16 cellular contexts compared by ENCODE assay signal in the genomic region with DNA sequence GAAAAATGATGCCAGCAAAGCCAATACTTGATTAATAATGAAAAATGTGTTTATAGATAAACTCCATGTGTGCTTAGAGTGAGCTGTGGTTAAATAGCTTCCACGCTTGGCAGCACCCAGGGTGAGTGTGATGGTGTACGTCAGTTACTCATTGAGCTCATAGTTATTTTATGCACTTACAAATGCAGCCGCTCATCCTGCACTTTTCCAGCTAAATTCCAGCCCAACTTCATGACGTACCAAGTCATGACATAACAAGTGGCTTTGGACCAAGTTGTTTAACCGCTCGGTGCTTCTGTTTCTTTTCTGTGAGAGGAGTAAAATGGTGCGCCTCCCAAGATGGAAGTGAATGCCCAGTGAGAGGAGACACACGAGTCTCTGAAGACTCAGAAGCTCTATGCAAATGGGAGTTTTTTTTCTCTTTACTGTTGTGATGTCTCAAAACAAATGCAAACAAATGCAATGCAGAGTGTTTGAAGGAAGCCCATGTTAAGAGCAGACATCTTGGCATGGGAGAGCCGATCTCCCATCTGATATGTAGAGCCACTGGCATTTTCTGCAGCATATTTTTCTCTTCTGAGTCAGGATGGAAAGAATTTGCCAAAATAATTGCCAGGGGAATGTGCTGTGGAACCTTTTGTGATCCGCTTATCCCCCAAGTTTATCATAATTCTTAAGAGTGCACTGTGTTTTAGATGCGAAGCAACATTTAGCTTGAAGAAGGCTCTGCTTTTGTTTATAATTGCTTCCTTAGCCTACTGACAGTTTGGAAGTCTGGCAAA.
DNase-seq lines count a peak whose midpoint lies in the region; ATAC-seq, FAIRE-seq and TF ChIP-seq lines count a peak whose summit lies in the region.
"Had no signal": no experiment of that assay in that cellular context is flagged by ENCODE, and none has a peak within 500 bp of the region (broad histone marks: within the 10 kb centered on the region; RNA-seq: fewer than 3 reads in every experiment).

No MANE protein-coding gene starts in this region.

- H3K4me3 ChIP-seq in AG10803 (ENCODE audit: low read length) = peak overlapping the region; percentile 37
- H3K4me3 ChIP-seq in fibroblast of mammary gland (ENCODE audit: control insufficient read depth, low read depth, low read length) = no peak overlapping the region
- no peak overlapping the region for H3K4me3 ChIP-seq in rectal smooth muscle tissue (ENCODE audit: low read length)
- H3K4me3 ChIP-seq: smooth muscle cell, uterus had no signal

- H3K36me3 ChIP-seq in rectal smooth muscle tissue (ENCODE audit: control insufficient read depth, insufficient read depth, low read length) = peaks cover 4% of the 10 kb centered on the region
- H3K36me3 ChIP-seq: uterus had no signal

- DNase-seq in AG10803 (ENCODE audit: low read depth) (peak; percentile 94), RCC 7860 (ENCODE audit: low spot score) (peak; percentile 58), fibroblast of mammary gland (ENCODE audit: low read depth) (peak; percentile 86), GM12892 (ENCODE audit: insufficient read length) (no peak), NCI-H1436 (lab: John Stamatoyannopoulos, UW) (no peak), RWPE1 (ENCODE audit: low spot score) (no peak)
- DNase-seq: anterior cingulate cortex; CD4-positive, alpha-beta memory T cell; NCI-H1092 treated with DMSO at 0.1 percent for 48 hours; NCI-H69; SIG-M5 had no signal

- POLR2A ChIA-PET in RWPE1 (lab: Yijun Ruan, JAX; ENCODE audit: low non-redundant PET) = no interaction called here

- H3K4me1 ChIP-seq in rectal smooth muscle tissue (ENCODE audit: control insufficient read depth, insufficient read depth, low read length) = no peaks in the 10 kb centered on the region
- H3K4me1 ChIP-seq: uterus had no signal

- H3K9ac ChIP-seq in rectal smooth muscle tissue (ENCODE audit: low read length) = no peak overlapping the region

- peak overlapping the region; percentile 53 for H3K27ac ChIP-seq in rectal smooth muscle tissue (ENCODE audit: low read depth, low read length)
- H3K27ac ChIP-seq in RWPE1 = no peak overlapping the region

- CTCF ChIA-PET in RWPE1 (lab: Yijun Ruan, JAX) = no interaction called here

- TF ChIP-seq CTCF in AG10803 (conservative IDR thresholded peaks at IDR 0.05; ENCODE audit: low read length) (no peak), fibroblast of mammary gland (conservative IDR thresholded peaks at IDR 0.05; ENCODE audit: control insufficient read depth, insufficient read depth, low read depth, low read length) (no peak), RWPE1 (conservative IDR thresholded peaks at IDR 0.05; ENCODE audit: low read depth) (no peak)

- no peak for ATAC-seq in HG03457 (IDR thresholded peaks at IDR 0.05; ENCODE audit: unreplicated experiment)

- no peak for TF ChIP-seq POLR2A in GM12892 (IDR thresholded peaks at IDR 0.05; ENCODE audit: low read depth, low read length)

- FAIRE-seq in RCC 7860 (lab: Jason Lieb, UNC) = peak; percentile 66
- FAIRE-seq in GM12892 (lab: Jason Lieb, UNC) = no peak
- FAIRE-seq: HTR-8/SVneo had no signal

- no peaks in the 10 kb centered on the region for H3K27me3 ChIP-seq in rectal smooth muscle tissue (ENCODE audit: control insufficient read depth, insufficient read depth, low read length)
- H3K27me3 ChIP-seq: uterus had no signal

Comparison
In these comparisons a context has a peak if more than half of its experiments do, and no peak if none do; other contexts are left out.
1. DNase-seq: peak in AG10803 (single experiment), RCC 7860 (single experiment) and fibroblast of mammary gland (single experiment); none in GM12892 (single experiment), NCI-H1436 (single experiment) and RWPE1 (single experiment).